In the genomic region with DNA sequence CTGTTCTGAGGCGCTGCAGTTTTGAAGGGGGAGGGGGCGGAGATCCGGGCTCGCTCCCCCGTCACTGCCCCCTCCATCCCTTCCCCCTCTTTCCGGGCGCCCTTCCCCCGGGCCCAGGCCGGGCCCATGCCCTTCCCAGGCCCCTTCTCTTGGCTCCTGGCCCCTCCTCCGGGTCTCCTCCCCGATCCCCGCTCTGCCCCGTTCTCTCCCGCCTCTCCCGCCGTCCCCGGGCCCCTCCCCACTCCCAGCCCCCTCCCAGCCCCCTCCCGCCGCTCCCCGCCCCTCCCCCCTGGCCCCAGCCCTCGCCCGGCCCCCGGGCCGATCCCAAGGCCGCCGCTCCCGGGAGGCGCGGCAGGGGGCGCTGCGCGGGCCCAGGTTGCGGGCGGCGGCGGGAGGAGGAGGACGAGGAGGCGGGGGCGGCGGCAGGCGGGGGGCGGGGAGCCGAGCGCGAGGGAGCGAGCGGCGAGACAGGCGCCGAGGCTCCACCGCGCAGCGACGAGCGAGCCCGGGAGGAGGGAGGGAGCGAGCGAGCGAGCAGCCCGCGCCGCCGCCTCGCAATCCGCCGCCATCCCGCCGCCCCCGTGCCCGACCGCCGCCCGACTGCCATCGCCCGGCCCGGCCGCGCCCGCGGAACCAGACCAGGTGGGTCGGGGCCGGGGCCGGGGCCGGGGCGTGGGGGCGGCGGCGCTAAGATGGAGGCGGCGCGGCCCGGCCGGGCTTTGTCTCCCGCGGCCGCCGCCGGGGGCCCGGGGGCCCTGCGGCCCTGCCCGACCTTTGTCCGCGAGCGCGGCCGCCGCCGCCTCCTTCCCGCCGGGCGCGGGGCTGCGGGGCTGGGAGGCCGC, we compare ENCODE assay signal across 8 cellular contexts. TPM values are rescaled to one million over a fixed set of nuclear protein-coding genes. Genes with fewer than 3 reads are reported as not detected.
DNase-seq lines count a peak whose midpoint lies in the region; ATAC-seq and TF ChIP-seq lines count a peak whose summit lies in the region.

A gene (plus strand): TSS at position 465 of the 842 bp plus-strand sequence. CDS start 36,059 bp downstream, outside the sequence.

- peak within 1 kb of the TSS; percentile 71 to 74 for H3K4me3 ChIP-seq in stomach smooth muscle (ENCODE audit: low read length in 2 of 2)

- no peaks in the 10 kb centered on the region for H3K9me3 Mint-ChIP-seq in neural crest cell

- H3K27ac ChIP-seq in foreskin keratinocyte (peak within 1 kb of the TSS; percentile 74), stomach smooth muscle (ENCODE audit: low read length) (peak within 1 kb of the TSS; percentile 78)

- peaks cover 58% of the 10 kb centered on the region for H3K4me1 Mint-ChIP-seq in neural crest cell

- DNase-seq in COR-L47 (lab: John Stamatoyannopoulos, UW) (peak; percentile 89), KBM-7 (peak; percentile 62), SHP77 (lab: John Stamatoyannopoulos, UW) (peak; percentile 90 to 92), foreskin keratinocyte (no peak), neural crest cell (ENCODE audit: low read depth, low spot score) (peak; percentile 85)
- DNase-seq in activated gamma-delta T cell treated with anti-CD3 and anti-CD28 coated beads, Interleukin-2, amount 50 U/mL, for 16 hours (ENCODE audit: low read depth): peak; percentile 78

- TF ChIP-seq CTCF in foreskin keratinocyte (conservative IDR thresholded peaks at IDR 0.05): peak; percentile 65
- peak; percentile 73 for TF ChIP-seq CTCF in neural crest cell (conservative IDR thresholded peaks at IDR 0.05)

- in situ Hi-C loops in KBM-7 (cut with MboI; ENCODE audit: low pct_unique_long_range_greater_than_20kb, low sequenced_read_pairs): loop anchor here (25.0 kb wide), 2 partner anchors 107 to 343 kb away; a partner anchor contains a TSS

- peak within 1 kb of the TSS; percentile 64 to 89 for H3K9ac ChIP-seq in stomach smooth muscle (ENCODE audit: low read length in 2 of 2)

- H3K4me3 Mint-ChIP-seq in neural crest cell: peak within 1 kb of the TSS; percentile 98

- peak within 1 kb of the TSS; percentile 96 for H3K27ac Mint-ChIP-seq in neural crest cell (ENCODE audit: unreplicated experiment)

- H3K4me1 ChIP-seq in foreskin keratinocyte (peaks cover 39% of the 10 kb centered on the region), stomach smooth muscle (ENCODE audit: control insufficient read depth, insufficient read depth, low read length) (peaks cover 37% of the 10 kb centered on the region)

- H3K36me3 Mint-ChIP-seq in neural crest cell (ENCODE audit: low read depth): peaks cover 5% of the 10 kb centered on the region

- H3K27me3 Mint-ChIP-seq in neural crest cell (ENCODE audit: low read depth): no peaks in the 10 kb centered on the region

- peak; percentile 45 for ATAC-seq in GM21381 (IDR thresholded peaks at IDR 0.05; ENCODE audit: unreplicated experiment)
- ATAC-seq in foreskin keratinocyte: peak; percentile 59

- no peaks in the 10 kb centered on the region for H3K9me3 ChIP-seq in stomach smooth muscle (ENCODE audit: control insufficient read depth in 2 of 2, low read length in 2 of 2)

- no peaks in the 10 kb centered on the region for H3K36me3 ChIP-seq in stomach smooth muscle (ENCODE audit: control insufficient read depth in 2 of 2, insufficient read depth in 2 of 2, low read length in 2 of 2)

- no peaks in the 10 kb centered on the region for H3K27me3 ChIP-seq in foreskin keratinocyte
- H3K27me3 ChIP-seq in stomach smooth muscle (ENCODE audit: control insufficient read depth in 1 of 2, insufficient read depth in 2 of 2, low read length in 2 of 2): no peaks in the 10 kb centered on the region

RNA-seq across cellular contexts. Expression of the gene that starts here (rescaled TPM):
- total RNA-seq in foreskin keratinocyte: 85.0 and 89.2 TPM in 2 replicates
- 29.7 and 32.0 TPM in 2 replicates for polyA plus RNA-seq in foreskin keratinocyte
- 349 and 358 TPM in 2 replicates for total RNA-seq in neural crest cell

Comparison
In these comparisons a context has a peak if more than half of its experiments do, and no peak if none do; other contexts are left out.
1. DNase-seq: peak in COR-L47 (single experiment), KBM-7 (single experiment), SHP77 (2 of 2), activated gamma-delta T cell treated with anti-CD3 and anti-CD28 coated beads, Interleukin-2, amount 50 U/mL, for 16 hours (single experiment) and neural crest cell (single experiment); none in foreskin keratinocyte (0 of 2).